ENCODE assay signal across 8 cellular contexts in genomic region chr2:112542123-112542973, GRCh38. TPM values are rescaled to one million over a fixed set of nuclear protein-coding genes. Genes with fewer than 3 reads are reported as not detected.
DNase-seq lines count a peak whose midpoint lies in the region; ATAC-seq and TF ChIP-seq lines count a peak whose summit lies in the region.

POLR1B (plus strand) TSS chr2:112542465; CDS start chr2:112542495, 30 bp downstream.

- no peaks in the 10 kb centered on the region for H3K9me3 Mint-ChIP-seq in activated T-helper 2 cell treated with anti-CD3 and anti-CD28 coated beads, Interferon-gamma antibody, Interleukin-2, Interleukin-4, amounts not matched to agents 10 μg/mL and 5 μg/mL and 100 μg/mL, durations not matched to agents 14 hours and 24 hours and 36 hours
- no peaks in the 10 kb centered on the region for H3K9me3 Mint-ChIP-seq in natural killer cell

- peak within 1 kb of the TSS; percentile 38 for H3K4me3 ChIP-seq in KMS-11 (IDR thresholded peaks at IDR 0.05; ENCODE audit: insufficient read depth, low read depth, low read length)
- peak within 1 kb of the TSS; percentile 92 for H3K4me3 ChIP-seq in fibroblast of pulmonary artery (replicated peaks; ENCODE audit: low read depth, low read length)

- no peak within 1 kb of the TSS for H3K4me3 Mint-ChIP-seq in activated T-helper 2 cell treated with anti-CD3 and anti-CD28 coated beads, Interferon-gamma antibody, Interleukin-2, Interleukin-4, amounts not matched to agents 10 μg/mL and 5 μg/mL and 100 μg/mL, durations not matched to agents 14 hours and 24 hours and 36 hours (ENCODE audit: low read depth)
- H3K4me3 Mint-ChIP-seq in natural killer cell, result no peak within 1 kb of the TSS

- H4K20me1 ChIP-seq in KMS-11 (ENCODE audit: insufficient read depth), result 0 out of 2 replicates have a peak, but pooled peaks cover 6% of the 10 kb centered on the region

- peak within 1 kb of the TSS; percentile 72 for H3K27ac ChIP-seq in KMS-11

- H3K36me3 ChIP-seq in KMS-11 (ENCODE audit: insufficient read depth), result peaks cover 2% of the 10 kb centered on the region; the same call in 1 of the 2 replicates

- H3K4me2 ChIP-seq in KMS-11, result peak within 1 kb of the TSS; percentile 42

- peaks cover 12% of the 10 kb centered on the region for H3K4me1 Mint-ChIP-seq in activated T-helper 2 cell treated with anti-CD3 and anti-CD28 coated beads, Interferon-gamma antibody, Interleukin-2, Interleukin-4, amounts not matched to agents 10 μg/mL and 5 μg/mL and 100 μg/mL, durations not matched to agents 14 hours and 24 hours and 36 hours (ENCODE audit: low read depth)
- peaks cover 5 to 6% of the 10 kb centered on the region in 2 donors for H3K4me1 Mint-ChIP-seq in natural killer cell

- TF ChIP-seq CTCF in KMS-11 (conservative IDR thresholded peaks at IDR 0.05; ENCODE audit: low read depth, low read length) (no peak), fibroblast of pulmonary artery (IDR thresholded peaks at IDR 0.05; ENCODE audit: low read length, missing control alignments) (no peak), natural killer cell (IDR thresholded peaks at IDR 0.05) (no peak)

- H2AFZ ChIP-seq in KMS-11 (ENCODE audit: low read depth), result peak within 1 kb of the TSS; percentile 69

- intact Hi-C loops in activated T-helper 2 cell treated with anti-CD3 and anti-CD28 coated beads, Interferon-gamma antibody, Interleukin-2, Interleukin-4, amounts not matched to agents 10 μg/mL and 5 μg/mL and 100 μg/mL, durations not matched to agents 14 hours and 24 hours and 36 hours (cut with micrococcal nuclease), result loop anchor here (1.0 to 5.0 kb wide), 3 partner anchors 42 to 285 kb away; partner anchors contain the start of genes CHCHD5 and ZC3H8
- intact Hi-C loops in natural killer cell (cut with micrococcal nuclease), result loop anchor here (1.0 to 2.0 kb wide), 2 partner anchors 42 to 62 kb away; partner anchors contain the start of gene CHCHD5

- no peak within 1 kb of the TSS for H3K27ac Mint-ChIP-seq in activated T-helper 2 cell treated with anti-CD3 and anti-CD28 coated beads, Interferon-gamma antibody, Interleukin-2, Interleukin-4, amounts not matched to agents 10 μg/mL and 5 μg/mL and 100 μg/mL, durations not matched to agents 14 hours and 24 hours and 36 hours
- H3K27ac Mint-ChIP-seq in natural killer cell, result no peak within 1 kb of the TSS

- ATAC-seq in GM21825 (IDR thresholded peaks at IDR 0.05; ENCODE audit: unreplicated experiment) (peak; percentile 73), natural killer cell (peak; percentile 79 to 88 (median 84))

- H3K9ac ChIP-seq in KMS-11, result peak within 1 kb of the TSS; percentile 84

- DNase-seq in EH (ENCODE audit: low read depth) (peak; percentile 82), RKO (ENCODE audit: low spot score) (peak; percentile 92), fibroblast of pulmonary artery (ENCODE audit: low read depth) (peak; percentile 82), natural killer cell (peak; percentile 75)
- DNase-seq in activated T-helper 2 cell treated with anti-CD3 and anti-CD28 coated beads, Interferon-gamma antibody, Interleukin-2, Interleukin-4, amounts not matched to agents 10 μg/mL and 5 μg/mL and 100 μg/mL, durations not matched to agents 14 hours and 24 hours and 36 hours (ENCODE audit: low spot score), result peak; percentile 78
- peak; percentile 78 for DNase-seq in stimulated activated naive CD4-positive, alpha-beta T cell treated with Interleukin-2 at 50 U/mL for 16 hours (lab: John Stamatoyannopoulos, UW)

- H3K4me1 ChIP-seq in KMS-11 (ENCODE audit: low read depth, poor library complexity, severe bottlenecking), result peaks cover 19% of the 10 kb centered on the region

- H3K27me3 Mint-ChIP-seq in activated T-helper 2 cell treated with anti-CD3 and anti-CD28 coated beads, Interferon-gamma antibody, Interleukin-2, Interleukin-4, amounts not matched to agents 10 μg/mL and 5 μg/mL and 100 μg/mL, durations not matched to agents 14 hours and 24 hours and 36 hours (ENCODE audit: low read depth), result no peaks in the 10 kb centered on the region
- H3K27me3 Mint-ChIP-seq in natural killer cell (ENCODE audit: low read depth in 2 of 2), result no peaks in the 10 kb centered on the region

- peaks cover 43% of the 10 kb centered on the region for H3K79me2 ChIP-seq in KMS-11 (ENCODE audit: insufficient read depth, low read depth)

- peaks cover 16% of the 10 kb centered on the region for H3K36me3 Mint-ChIP-seq in activated T-helper 2 cell treated with anti-CD3 and anti-CD28 coated beads, Interferon-gamma antibody, Interleukin-2, Interleukin-4, amounts not matched to agents 10 μg/mL and 5 μg/mL and 100 μg/mL, durations not matched to agents 14 hours and 24 hours and 36 hours (ENCODE audit: low read depth)
- no peaks in the 10 kb centered on the region for H3K36me3 Mint-ChIP-seq in natural killer cell

- H3K27me3 ChIP-seq in KMS-11 (ENCODE audit: insufficient read depth, low read depth), result no peaks in the 10 kb centered on the region

RNA-seq across cellular contexts. Expression of gene POLR1B, which starts in this region (rescaled TPM):
- total RNA-seq in activated T-helper 2 cell treated with anti-CD3 and anti-CD28 coated beads, Interferon-gamma antibody, Interleukin-2, Interleukin-4, amounts not matched to agents 10 μg/mL and 5 μg/mL and 100 μg/mL, durations not matched to agents 14 hours and 24 hours and 36 hours, result 58.0 and 68.2 TPM in 2 replicates
- total RNA-seq in natural killer cell, result 10 to 100 TPM; 16.2 to 26.5 (median 22.1) TPM

Comparison
In these comparisons a context has a peak if more than half of its experiments do, and no peak if none do; other contexts are left out.
1. Peak in every context shown above with its lines: DNase-seq, ATAC-seq, H3K4me3 ChIP-seq and H3K27ac ChIP-seq.